6 cellular contexts compared by ENCODE assay signal in the genomic region with DNA sequence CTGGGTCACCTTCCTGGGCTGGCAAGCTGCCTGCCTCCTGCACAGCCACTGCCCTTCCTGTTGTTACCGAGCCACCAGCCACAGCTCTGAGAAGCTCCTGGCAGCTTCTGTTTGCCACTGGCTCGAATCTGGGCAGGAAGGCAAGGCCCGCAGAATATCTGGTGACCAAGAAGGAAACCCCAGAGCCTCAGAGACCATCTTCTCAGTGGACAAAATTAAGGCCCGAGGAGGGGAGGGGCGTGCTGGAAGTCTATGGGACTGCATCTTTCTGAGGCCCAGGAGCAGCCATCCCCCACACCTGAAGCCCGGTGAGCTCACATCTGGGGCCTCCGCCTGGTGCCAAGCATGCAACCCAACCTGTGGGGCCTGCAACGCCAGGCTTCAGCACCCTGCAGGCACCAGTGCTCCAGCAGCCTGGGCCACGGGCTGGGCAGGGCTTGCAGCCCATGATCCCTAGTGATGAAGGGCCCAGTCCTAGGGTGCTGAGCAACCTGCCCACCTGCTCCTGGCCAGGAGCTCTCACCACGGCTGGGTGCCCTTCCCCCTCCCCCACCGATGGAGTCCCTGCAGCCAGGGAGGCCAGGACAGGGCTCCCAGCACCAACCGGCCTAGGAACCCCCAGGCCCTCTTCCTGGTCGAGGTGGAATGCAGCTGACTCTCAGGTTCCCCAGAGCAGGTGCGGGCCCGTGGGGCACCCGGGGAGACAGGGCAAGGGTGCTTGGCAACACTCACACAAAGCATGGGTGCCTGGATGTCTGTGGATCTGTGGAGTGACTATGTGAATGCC.
A peak's percentile ranks its signal among the peaks of the same experiment; 100 is the strongest.
DNase-seq lines count a peak whose midpoint lies in the region; ATAC-seq and TF ChIP-seq lines count a peak whose summit lies in the region.

No MANE protein-coding gene starts in this region.

- peak overlapping the region; percentile 84 for H3K4me3 ChIP-seq in GM12875 (ENCODE audit: low read depth, low read length)
- peak overlapping the region; percentile 55 to 94 for H3K4me3 ChIP-seq in muscle layer of duodenum (ENCODE audit: low read depth in 1 of 2, low read length in 2 of 2)

- no peaks in the 10 kb centered on the region for H3K9me3 ChIP-seq in muscle layer of duodenum (ENCODE audit: control insufficient read depth in 1 of 2, low read length in 2 of 2)

- H3K4me1 ChIP-seq in muscle layer of duodenum (ENCODE audit: control insufficient read depth in 1 of 2, insufficient read depth in 2 of 2, low read length in 2 of 2), result peaks cover 6 to 45% of the 10 kb centered on the region in 2 donors

- no peak for TF ChIP-seq CTCF in GM12875 (IDR thresholded peaks at IDR 0.05; ENCODE audit: borderline replicate concordance, insufficient read depth, low read depth, low read length)

- no peak for ATAC-seq in HG03159 (IDR thresholded peaks at IDR 0.05; ENCODE audit: unreplicated experiment)

- no peaks in the 10 kb centered on the region for H3K27me3 ChIP-seq in muscle layer of duodenum (ENCODE audit: low read depth, low read length)

- H3K27ac ChIP-seq in angular gyrus (ENCODE audit: low read depth, low read length) (peak overlapping the region; percentile 78), muscle layer of duodenum (ENCODE audit: low read length) (peak overlapping the region; percentile 31)

- peaks cover 0 to 30% of the 10 kb centered on the region in 2 donors for H3K36me3 ChIP-seq in muscle layer of duodenum (ENCODE audit: control insufficient read depth in 1 of 2, insufficient read depth in 2 of 2, low read length in 2 of 2)

- no peak for DNase-seq in germinal center (ENCODE audit: low spot score)
- no peak for DNase-seq in activated CD8-positive, alpha-beta memory T cell treated with anti-CD3 and anti-CD28 coated beads for 24 hours
